9 cellular contexts compared by ENCODE assay signal in genomic region chr12:68237523-68238070, GRCh38. TPM values are rescaled to one million over a fixed set of nuclear protein-coding genes. Genes with fewer than 3 reads are reported as not detected.
A peak's percentile ranks its signal among the peaks of the same experiment; 100 is the strongest.
DNase-seq lines count a peak whose midpoint lies in the region; ATAC-seq, FAIRE-seq and TF ChIP-seq lines count a peak whose summit lies in the region.
"Had no signal": no experiment of that assay in that cellular context is flagged by ENCODE, and none has a peak within 500 bp of the region (broad histone marks: within the 10 kb centered on the region; RNA-seq: fewer than 3 reads in every experiment).

No MANE protein-coding gene starts in this region.

- intact Hi-C loops in PC-3 (cut with micrococcal nuclease) = no loop called here

- no TSS peak for BruUV-seq in PC-3 (replicated peaks; lab: Mats Ljungman, UMichigan)

- H3K9me3 Mint-ChIP-seq in activated naive CD4-positive, alpha-beta T cell treated with anti-CD3 and anti-CD28 coated beads, Interleukin-2, amount 50 U/mL, for 24 hours = peaks cover 4% of the 10 kb centered on the region
- peaks cover 0 to 11% of the 10 kb centered on the region in 2 donors for H3K9me3 Mint-ChIP-seq in activated naive CD4-positive, alpha-beta T cell treated with anti-CD3 and anti-CD28 coated beads, Interleukin-2, amount 50 U/mL, for 72 hours
- no peaks in the 10 kb centered on the region for H3K9me3 Mint-ChIP-seq in glutamatergic neuron (ENCODE audit: unreplicated experiment)
- no peaks in the 10 kb centered on the region for H3K9me3 Mint-ChIP-seq in stimulated activated naive B cell treated with anti-CD40 and anti-IgM and Interleukin-4, amounts not matched to agents 10 μg/mL and 1 μg/mL and 100 μg/mL, for 72 hours

- DNase-seq in activated naive CD4-positive, alpha-beta T cell treated with anti-CD3 and anti-CD28 coated beads, Interleukin-2, amount 50 U/mL, for 72 hours (ENCODE audit: low spot score in 2 of 2) = no peak
- DNase-seq in PC-3 (no peak), glutamatergic neuron (no peak), frontal cortex (ENCODE audit: low spot score in 2 of 2) (no peak), NCI-H524 treated with DMSO at 0.1 percent for 48 hours (lab: John Stamatoyannopoulos, UW) (no peak)
- DNase-seq in stimulated activated naive B cell treated with anti-CD40 and anti-IgM and Interleukin-4, amounts not matched to agents 10 μg/mL and 1 μg/mL and 100 μg/mL, for 72 hours = no peak
- DNase-seq: stomach had no signal

- FAIRE-seq in frontal cortex (lab: Jason Lieb, UNC) = no peak

- no peaks in the 10 kb centered on the region for H3K36me3 ChIP-seq in PC-3 (ENCODE audit: low read depth, low read length)
- H3K36me3 ChIP-seq: stomach had no signal

- H3K36me3 Mint-ChIP-seq in activated naive CD4-positive, alpha-beta T cell treated with anti-CD3 and anti-CD28 coated beads, Interleukin-2, amount 50 U/mL, for 24 hours = peaks cover 2% of the 10 kb centered on the region
- peaks cover 13 to 24% of the 10 kb centered on the region in 2 donors for H3K36me3 Mint-ChIP-seq in activated naive CD4-positive, alpha-beta T cell treated with anti-CD3 and anti-CD28 coated beads, Interleukin-2, amount 50 U/mL, for 72 hours
- no peaks in the 10 kb centered on the region for H3K36me3 Mint-ChIP-seq in glutamatergic neuron (ENCODE audit: unreplicated experiment)
- H3K36me3 Mint-ChIP-seq in stimulated activated naive B cell treated with anti-CD40 and anti-IgM and Interleukin-4, amounts not matched to agents 10 μg/mL and 1 μg/mL and 100 μg/mL, for 72 hours = no peaks in the 10 kb centered on the region

- no peaks in the 10 kb centered on the region for H3K9me2 ChIP-seq in PC-3 (replicated peaks; ENCODE audit: low read length)

- H3K4me3 ChIP-seq in PC-3 (ENCODE audit: low read length) = no peak overlapping the region

- ATAC-seq in activated naive CD4-positive, alpha-beta T cell treated with anti-CD3 and anti-CD28 coated beads, Interleukin-2, amount 50 U/mL, for 72 hours = no peak
- no peak for ATAC-seq in PC-3
- no peak for ATAC-seq in stimulated activated naive B cell treated with anti-CD40 and anti-IgM and Interleukin-4, amounts not matched to agents 10 μg/mL and 1 μg/mL and 100 μg/mL, for 72 hours (replicated peaks)
- ATAC-seq in HG03159 (IDR thresholded peaks at IDR 0.05; ENCODE audit: unreplicated experiment) = no peak

- no peak overlapping the region for H3K4me2 ChIP-seq in PC-3 (ENCODE audit: low read length)

- no peaks in the 10 kb centered on the region for H4K20me1 ChIP-seq in PC-3 (ENCODE audit: low read length)

- no peaks in the 10 kb centered on the region for H3K79me2 ChIP-seq in PC-3 (ENCODE audit: low read length)

- peaks cover 52% of the 10 kb centered on the region for H3K4me1 Mint-ChIP-seq in activated naive CD4-positive, alpha-beta T cell treated with anti-CD3 and anti-CD28 coated beads, Interleukin-2, amount 50 U/mL, for 24 hours
- H3K4me1 Mint-ChIP-seq in glutamatergic neuron (ENCODE audit: low read depth, unreplicated experiment) = peaks cover 4% of the 10 kb centered on the region
- peaks cover 24 to 41% of the 10 kb centered on the region in 2 donors for H3K4me1 Mint-ChIP-seq in stimulated activated naive B cell treated with anti-CD40 and anti-IgM and Interleukin-4, amounts not matched to agents 10 μg/mL and 1 μg/mL and 100 μg/mL, for 72 hours

- H3K27ac ChIP-seq in PC-3 (ENCODE audit: low read length) = no peak overlapping the region

- H3K4me1 ChIP-seq in PC-3 (ENCODE audit: insufficient read depth, low read length) = peaks cover 28% of the 10 kb centered on the region

- H2AFZ ChIP-seq in PC-3 (ENCODE audit: low read length) = 0 out of 2 replicates have a peak overlapping the region, but pooled peaks have one; percentile 14

- POLR2A ChIA-PET in PC-3 (lab: Charles Lee; ENCODE audit: unreplicated experiment) = no interaction called here

- no peak for TF ChIP-seq CTCF in PC-3 (conservative IDR thresholded peaks at IDR 0.05; ENCODE audit: low read depth, low read length)
- no peak for TF ChIP-seq CTCF in glutamatergic neuron (IDR thresholded peaks at IDR 0.05; ENCODE audit: partially characterized antibody, unreplicated experiment)

- H3K27me3 Mint-ChIP-seq in activated naive CD4-positive, alpha-beta T cell treated with anti-CD3 and anti-CD28 coated beads, Interleukin-2, amount 50 U/mL, for 24 hours = no peaks in the 10 kb centered on the region
- no peaks in the 10 kb centered on the region for H3K27me3 Mint-ChIP-seq in glutamatergic neuron (ENCODE audit: unreplicated experiment)
- H3K27me3 Mint-ChIP-seq in stimulated activated naive B cell treated with anti-CD40 and anti-IgM and Interleukin-4, amounts not matched to agents 10 μg/mL and 1 μg/mL and 100 μg/mL, for 72 hours = no peaks in the 10 kb centered on the region

- no peak overlapping the region for H3K9ac ChIP-seq in PC-3 (ENCODE audit: low read length)

- no peaks in the 10 kb centered on the region for H3K27me3 ChIP-seq in PC-3 (ENCODE audit: low read length)
- H3K27me3 ChIP-seq: stomach had no signal

- CTCF ChIA-PET in PC-3 (lab: Charles Lee) = no interaction called here

- H3K4me3 Mint-ChIP-seq in activated naive CD4-positive, alpha-beta T cell treated with anti-CD3 and anti-CD28 coated beads, Interleukin-2, amount 50 U/mL, for 24 hours = peak overlapping the region; percentile 80
- no peak overlapping the region for H3K4me3 Mint-ChIP-seq in glutamatergic neuron (ENCODE audit: unreplicated experiment)
- peak overlapping the region in 1 of 2 donors; percentile 23 for H3K4me3 Mint-ChIP-seq in stimulated activated naive B cell treated with anti-CD40 and anti-IgM and Interleukin-4, amounts not matched to agents 10 μg/mL and 1 μg/mL and 100 μg/mL, for 72 hours

- H3K9me3 ChIP-seq in PC-3 (ENCODE audit: low read length) = no peaks in the 10 kb centered on the region
- H3K9me3 ChIP-seq: stomach had no signal

- peaks cover 6% of the 10 kb centered on the region for H3F3A ChIP-seq in PC-3 (ENCODE audit: low read length, unreplicated experiment)

- H3K27ac Mint-ChIP-seq in activated naive CD4-positive, alpha-beta T cell treated with anti-CD3 and anti-CD28 coated beads, Interleukin-2, amount 50 U/mL, for 24 hours = no peak overlapping the region
- H3K27ac Mint-ChIP-seq in activated naive CD4-positive, alpha-beta T cell treated with anti-CD3 and anti-CD28 coated beads, Interleukin-2, amount 50 U/mL, for 72 hours = peak overlapping the region in 1 of 2 donors; percentile 84
- peak overlapping the region; percentile 16 for H3K27ac Mint-ChIP-seq in glutamatergic neuron (ENCODE audit: unreplicated experiment)
- H3K27ac Mint-ChIP-seq in stimulated activated naive B cell treated with anti-CD40 and anti-IgM and Interleukin-4, amounts not matched to agents 10 μg/mL and 1 μg/mL and 100 μg/mL, for 72 hours = peak overlapping the region; percentile 92

RNA-seq across cellular contexts. Expression of gene IL26, which starts 12.0 kb away (rescaled TPM):
- total RNA-seq in activated naive CD4-positive, alpha-beta T cell treated with anti-CD3 and anti-CD28 coated beads, Interleukin-2, amount 50 U/mL, for 72 hours = 1 to 10 TPM in 1 of 2 donors, not detected in 1; 8.3 TPM
- total RNA-seq in PC-3 (2014; rRNA removed) = not detected in 2 replicates
- total RNA-seq in glutamatergic neuron (ENCODE audit: unreplicated experiment) = not detected
- total RNA-seq in frontal cortex = not detected
- total RNA-seq: stomach had no signal

RNA-seq across cellular contexts. Expression of gene IL22, which starts 15.8 kb away (rescaled TPM):
- total RNA-seq in activated naive CD4-positive, alpha-beta T cell treated with anti-CD3 and anti-CD28 coated beads, Interleukin-2, amount 50 U/mL, for 72 hours = 1 to 10 TPM in 1 of 2 donors, not detected in 1; 8.4 TPM
- not detected in 2 replicates for total RNA-seq in PC-3 (2014; rRNA removed)
- not detected for total RNA-seq in glutamatergic neuron (ENCODE audit: unreplicated experiment)
- not detected for total RNA-seq in frontal cortex
- total RNA-seq: stomach had no signal
